ENCODE assay signal across 1 cellular context in genomic region chr19:12544401-12544876, GRCh38.
TF ChIP-seq lines count a peak whose summit lies in the region.

No MANE protein-coding gene starts in this region.

TF ChIP-seq in K562, 482 proteins besides CTCF, POLR2A, EP300 and RAD21 (continued from another document):
- TF ChIP-seq ZNF121 (CRISPR knock-in tag; conservative IDR thresholded peaks at IDR 0.05) (no peak), ZNF311 (CRISPR knock-in tag; IDR thresholded peaks at IDR 0.05) (no peak), TCF15 (CRISPR knock-in tag; IDR thresholded peaks at IDR 0.05) (no peak), TAF15 (IDR thresholded peaks at IDR 0.05; ENCODE audit: low read depth, low read length) (no peak), RBM25 (IDR thresholded peaks at IDR 0.05; ENCODE audit: low read depth, low read length, severe bottlenecking) (no peak), ZNF23 (CRISPR knock-in tag; IDR thresholded peaks at IDR 0.05) (no peak), NCOA1 (IDR thresholded peaks at IDR 0.05; ENCODE audit: low read depth) (peak; percentile 80), BMI1 (IDR thresholded peaks at IDR 0.05; ENCODE audit: low read length) (no peak), ADNP (tag; IDR thresholded peaks at IDR 0.05) (no peak; the same call in 1 of the 2 replicates), MNT (conservative IDR thresholded peaks at IDR 0.05) (peak; percentile 83 to 94), HMG20A (CRISPR knock-in tag; conservative IDR thresholded peaks at IDR 0.05) (no peak)
